In the genomic region with DNA sequence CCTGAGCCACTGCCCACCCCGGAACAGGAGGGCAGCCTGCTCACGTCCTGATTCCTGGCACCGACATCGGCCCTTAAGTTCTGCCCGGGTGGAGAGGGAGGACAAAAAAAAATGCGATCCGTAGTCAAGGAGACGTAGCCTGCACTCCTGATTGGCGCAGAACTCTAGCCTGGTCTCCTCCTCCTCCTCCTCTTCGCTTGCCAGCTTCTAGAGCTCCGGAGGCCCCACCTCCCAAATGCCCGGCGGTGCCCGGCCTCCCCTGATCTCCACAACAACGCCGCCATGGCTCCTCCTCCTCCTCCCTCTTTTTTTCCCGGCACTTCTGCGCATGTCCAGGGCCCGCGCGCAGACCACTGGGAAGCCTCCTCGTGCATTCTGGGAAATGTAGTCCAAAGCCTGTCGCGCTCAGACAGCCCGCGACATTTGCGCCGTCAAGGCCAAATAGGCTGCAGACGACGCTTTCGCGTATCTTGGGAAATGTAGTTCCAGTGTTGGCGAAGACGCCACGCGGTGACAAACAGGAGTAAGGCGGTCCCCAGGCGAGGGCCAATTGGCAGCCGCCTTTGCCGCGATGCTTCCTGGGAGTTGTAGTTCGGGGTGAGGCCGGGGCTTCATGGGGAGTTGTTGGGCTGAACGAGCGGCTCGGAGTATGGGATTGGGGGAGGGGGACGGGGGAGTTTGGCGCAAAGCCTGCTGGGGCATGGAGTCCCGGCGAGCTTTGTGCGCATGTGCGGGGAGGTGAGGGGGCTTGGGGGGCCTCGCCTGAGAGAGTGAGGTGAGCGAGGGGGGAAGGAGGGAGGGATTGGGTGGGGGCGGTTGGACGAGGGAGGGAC, we compare ENCODE assay signal across 8 cellular contexts. TPM values are rescaled to one million over a fixed set of nuclear protein-coding genes. Genes with fewer than 3 reads are reported as not detected.
DNase-seq lines count a peak whose midpoint lies in the region; ATAC-seq and TF ChIP-seq lines count a peak whose summit lies in the region.

A gene (plus strand): TSS at position 705 of the 833 bp plus-strand sequence. CDS start 5,625 bp downstream, outside the sequence.

- TF ChIP-seq EP300 in ovary (IDR thresholded peaks at IDR 0.05), result peak; percentile 51

- H3K27ac Mint-ChIP-seq in activated naive CD8-positive, alpha-beta T cell treated with anti-CD3 and anti-CD28 coated beads, Interleukin-2, amount 50 U/mL, for 24 hours, result peak within 1 kb of the TSS; percentile 98

- H3K27me3 ChIP-seq in ovary (no peaks in the 10 kb centered on the region), tibial artery (no peaks in the 10 kb centered on the region)

- H3K4me3 Mint-ChIP-seq in activated naive CD8-positive, alpha-beta T cell treated with anti-CD3 and anti-CD28 coated beads, Interleukin-2, amount 50 U/mL, for 24 hours, result peak within 1 kb of the TSS; percentile 90

- no peaks in the 10 kb centered on the region for H3K9me3 ChIP-seq in ovary
- no peaks in the 10 kb centered on the region for H3K9me3 ChIP-seq in tibial artery

- H3K27me3 Mint-ChIP-seq in activated naive CD8-positive, alpha-beta T cell treated with anti-CD3 and anti-CD28 coated beads, Interleukin-2, amount 50 U/mL, for 24 hours, result no peaks in the 10 kb centered on the region

- H3K4me1 ChIP-seq in ovary (ENCODE audit: insufficient read depth) (peaks cover 4% of the 10 kb centered on the region), tibial artery (peaks cover 0 to 34% (median 18%) of the 10 kb centered on the region in 4 donors)

- 0 to 1% (median 1%) methylated on average over 45 to 56 of the region's 56 CpGs for WGBS in ovary, 3 donors

- peak; percentile 50 for TF ChIP-seq POLR2A in ovary (IDR thresholded peaks at IDR 0.05)

- H3K4me3 ChIP-seq in GM12864 (ENCODE audit: low read depth, low read length), result peak within 1 kb of the TSS; percentile 88
- H3K4me3 ChIP-seq in ovary, result peak within 1 kb of the TSS; percentile 65
- H3K4me3 ChIP-seq in tibial artery, result peak within 1 kb of the TSS; percentile 60 to 70

- H3K36me3 ChIP-seq in ovary, result no peaks in the 10 kb centered on the region
- peaks cover 0 to 4% (median 0%) of the 10 kb centered on the region in 3 donors for H3K36me3 ChIP-seq in tibial artery

- peak; percentile 91 for ATAC-seq in HG02759 (IDR thresholded peaks at IDR 0.05; ENCODE audit: unreplicated experiment)
- peak; percentile 94 for ATAC-seq in activated naive CD8-positive, alpha-beta T cell treated with anti-CD3 and anti-CD28 coated beads, Interleukin-2, amount 50 U/mL, for 24 hours
- ATAC-seq in Right ventricle myocardium inferior, result peak; percentile 96

- intact Hi-C loops in Right ventricle myocardium inferior (cut with DNase I), result loop anchor here (1.0 to 10.0 kb wide), 2 partner anchors 19 to 174 kb away; a partner anchor contains a TSS
- intact Hi-C loops in ovary (cut with DNase I), result loop anchor here in 2 of 4 donors (2.0 to 10.0 kb wide), 3 partner anchors 20 to 164 kb away; a partner anchor contains a TSS
- intact Hi-C loops in tibial artery (cut with DNase I; ENCODE audit: low total_unique reads), result loop anchor here (2.0 kb wide), 1 partner anchor 20 kb away; a partner anchor contains a TSS

- TF ChIP-seq CTCF in GM12864 (IDR thresholded peaks at IDR 0.05; ENCODE audit: low read depth, low read length, missing control alignments) (no peak), ovary (IDR thresholded peaks at IDR 0.05) (no peak), tibial artery (IDR thresholded peaks at IDR 0.05) (no peak)

- peaks cover 38% of the 10 kb centered on the region for H3K4me1 Mint-ChIP-seq in activated naive CD8-positive, alpha-beta T cell treated with anti-CD3 and anti-CD28 coated beads, Interleukin-2, amount 50 U/mL, for 24 hours

- H3K9me3 Mint-ChIP-seq in activated naive CD8-positive, alpha-beta T cell treated with anti-CD3 and anti-CD28 coated beads, Interleukin-2, amount 50 U/mL, for 24 hours, result no peaks in the 10 kb centered on the region

- peak; percentile 97 for DNase-seq in GM12864 (ENCODE audit: low read depth)
- peak; percentile 98 to 100 (median 100) for DNase-seq in NCI-H1417 (lab: John Stamatoyannopoulos, UW)
- DNase-seq in SW480 (ENCODE audit: low spot score), result peak; percentile 99
- peak; percentile 97 for DNase-seq in activated naive CD8-positive, alpha-beta T cell treated with anti-CD3 and anti-CD28 coated beads, Interleukin-2, amount 50 U/mL, for 24 hours
- DNase-seq in Right ventricle myocardium inferior (ENCODE audit: missing footprints), result peak; percentile 98
- peak; percentile 99 for DNase-seq in ovary
- peak; percentile 99 to 100 for DNase-seq in tibial artery

- H3K36me3 Mint-ChIP-seq in activated naive CD8-positive, alpha-beta T cell treated with anti-CD3 and anti-CD28 coated beads, Interleukin-2, amount 50 U/mL, for 24 hours (ENCODE audit: low read depth), result no peaks in the 10 kb centered on the region

- H3K27ac ChIP-seq in ovary (peak within 1 kb of the TSS; percentile 57 to 90), tibial artery (peak within 1 kb of the TSS; percentile 89 to 95)

RNA-seq across cellular contexts. Expression of the gene that starts here (rescaled TPM):
- total RNA-seq in Right ventricle myocardium inferior (29.1 TPM), ovary (10 to 100 TPM; 27.4 to 48.2 (median 38.2) TPM)
- polyA plus RNA-seq in ovary, result 10 to 100 TPM in 1 of 2 donors, 1 to 10 TPM in 1; 7.3 to 25.5 TPM

Comparison
In these comparisons a context has a peak if more than half of its experiments do, and no peak if none do; other contexts are left out.
1. Peak in every context shown above with its lines: DNase-seq, ATAC-seq, H3K4me3 ChIP-seq and H3K27ac ChIP-seq.